9 cellular contexts compared by ENCODE assay signal in the genomic region with DNA sequence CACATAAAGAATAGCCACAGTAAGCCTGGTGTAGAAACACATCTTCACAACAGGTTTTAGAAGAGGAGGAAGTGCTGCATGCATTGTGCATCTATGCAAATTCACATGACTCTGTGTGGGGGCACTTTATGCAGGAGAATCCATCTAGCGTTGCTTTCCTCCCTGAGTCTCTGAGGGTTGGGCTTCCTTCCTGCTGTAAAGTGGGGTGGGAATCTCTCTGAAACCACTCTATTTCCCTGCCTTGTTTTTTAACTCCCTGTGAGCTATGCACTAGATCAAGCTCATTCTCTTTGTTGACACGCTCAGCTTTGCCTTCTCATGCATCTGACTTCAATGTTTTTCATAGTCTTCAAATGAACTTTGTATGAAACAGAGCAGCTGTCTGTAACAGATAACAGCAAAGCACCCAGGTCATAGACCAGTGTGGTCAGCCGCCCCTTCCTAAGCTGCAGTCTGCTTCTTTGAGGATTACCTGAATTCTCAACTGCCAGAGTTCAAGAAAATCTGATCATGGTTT.
DNase-seq lines count a peak whose midpoint lies in the region; ATAC-seq and TF ChIP-seq lines count a peak whose summit lies in the region.
"Had no signal": no experiment of that assay in that cellular context is flagged by ENCODE, and none has a peak within 500 bp of the region (broad histone marks: within the 10 kb centered on the region; RNA-seq: fewer than 3 reads in every experiment).

No MANE protein-coding gene starts in this region.

- H3K27me3 ChIP-seq in BLaER1 (no peaks in the 10 kb centered on the region), gastroesophageal sphincter (no peaks in the 10 kb centered on the region)

- no peak for TF ChIP-seq EP300 in gastroesophageal sphincter (IDR thresholded peaks at IDR 0.05)

- no peaks in the 10 kb centered on the region for H4K20me1 ChIP-seq in BLaER1

- H3K27ac Mint-ChIP-seq in activated CD4-positive, alpha-beta memory T cell treated with anti-CD3 and anti-CD28 coated beads for 36 hours: peak overlapping the region; percentile 67
- H3K27ac Mint-ChIP-seq in stimulated activated memory B cell treated with anti-CD40 and anti-IgM and Interleukin-4, amounts not matched to agents 10 μg/mL and 1 μg/mL and 100 μg/mL, for 72 hours: peak overlapping the region; percentile 70

- ATAC-seq in HG03103 (IDR thresholded peaks at IDR 0.05; ENCODE audit: low read depth, unreplicated experiment) (peak; percentile 99), gastroesophageal sphincter (no peak)
- peak; percentile 98 for ATAC-seq in stimulated activated memory B cell treated with anti-CD40 and anti-IgM and Interleukin-4, amounts not matched to agents 10 μg/mL and 1 μg/mL and 100 μg/mL, for 72 hours

- H3K9me3 ChIP-seq in BLaER1 (no peaks in the 10 kb centered on the region; the same call in 1 of the 2 replicates), gastroesophageal sphincter (no peaks in the 10 kb centered on the region)

- H3K9me3 Mint-ChIP-seq in activated CD4-positive, alpha-beta memory T cell treated with anti-CD3 and anti-CD28 coated beads for 36 hours: peaks cover 2% of the 10 kb centered on the region
- no peaks in the 10 kb centered on the region for H3K9me3 Mint-ChIP-seq in stimulated activated memory B cell treated with anti-CD40 and anti-IgM and Interleukin-4, amounts not matched to agents 10 μg/mL and 1 μg/mL and 100 μg/mL, for 72 hours

- no peak overlapping the region for H3K4me3 Mint-ChIP-seq in activated CD4-positive, alpha-beta memory T cell treated with anti-CD3 and anti-CD28 coated beads for 36 hours
- peak overlapping the region; percentile 29 for H3K4me3 Mint-ChIP-seq in stimulated activated memory B cell treated with anti-CD40 and anti-IgM and Interleukin-4, amounts not matched to agents 10 μg/mL and 1 μg/mL and 100 μg/mL, for 72 hours

- H3K27me3 Mint-ChIP-seq in activated CD4-positive, alpha-beta memory T cell treated with anti-CD3 and anti-CD28 coated beads for 36 hours: no peaks in the 10 kb centered on the region
- no peaks in the 10 kb centered on the region for H3K27me3 Mint-ChIP-seq in stimulated activated memory B cell treated with anti-CD40 and anti-IgM and Interleukin-4, amounts not matched to agents 10 μg/mL and 1 μg/mL and 100 μg/mL, for 72 hours

- CTCF ChIA-PET in activated CD4-positive, alpha-beta memory T cell treated with anti-CD3 and anti-CD28 coated beads for 36 hours (lab: Charles Lee): no interaction called here

- POLR2A ChIA-PET in activated CD4-positive, alpha-beta memory T cell treated with anti-CD3 and anti-CD28 coated beads for 36 hours (lab: Charles Lee): no interaction called here

- WGBS in gastroesophageal sphincter (ENCODE audit: low coverage in 1 of 2), 2 donors: 31 to 55% methylated on average over 2 to 3 of the region's 3 CpGs

- intact Hi-C loops in activated CD4-positive, alpha-beta memory T cell treated with anti-CD3 and anti-CD28 coated beads for 36 hours (cut with micrococcal nuclease): loop anchor here (2.0 kb wide), 1 partner anchor 15 kb away; no protein-coding TSS in a partner anchor

- no peak for TF ChIP-seq POLR2A in gastroesophageal sphincter (IDR thresholded peaks at IDR 0.05)

- DNase-seq in GM19238 (ENCODE audit: insufficient read length, low spot score) (peak; percentile 7), DMS153 (lab: John Stamatoyannopoulos, UW) (no peak), nucleus accumbens (lab: John Stamatoyannopoulos, UW) (no peak)
- DNase-seq in activated CD4-positive, alpha-beta memory T cell treated with anti-CD3 and anti-CD28 coated beads for 36 hours: no peak

- H3K4me3 ChIP-seq in BLaER1 (peak overlapping the region; percentile 23; the same call in 1 of the 2 replicates), gastroesophageal sphincter (no peak overlapping the region)
- H3K4me3 ChIP-seq: lung had no signal

- peak overlapping the region; percentile 72 for H3K9ac ChIP-seq in BLaER1

- peak overlapping the region; percentile 76 for H3K27ac ChIP-seq in BLaER1
- no peak overlapping the region for H3K27ac ChIP-seq in gastroesophageal sphincter

- peak overlapping the region; percentile 83 for H3K4me2 ChIP-seq in BLaER1

- no peaks in the 10 kb centered on the region for H3K36me3 ChIP-seq in BLaER1
- no peaks in the 10 kb centered on the region for H3K36me3 ChIP-seq in gastroesophageal sphincter

- peaks cover 3% of the 10 kb centered on the region for H3K36me3 Mint-ChIP-seq in activated CD4-positive, alpha-beta memory T cell treated with anti-CD3 and anti-CD28 coated beads for 36 hours
- no peaks in the 10 kb centered on the region for H3K36me3 Mint-ChIP-seq in stimulated activated memory B cell treated with anti-CD40 and anti-IgM and Interleukin-4, amounts not matched to agents 10 μg/mL and 1 μg/mL and 100 μg/mL, for 72 hours

- TF ChIP-seq CTCF in gastroesophageal sphincter (IDR thresholded peaks at IDR 0.05): no peak

- peaks cover 48% of the 10 kb centered on the region for H3K4me1 ChIP-seq in BLaER1
- no peaks in the 10 kb centered on the region for H3K4me1 ChIP-seq in gastroesophageal sphincter

- peaks cover 58% of the 10 kb centered on the region for H3K4me1 Mint-ChIP-seq in activated CD4-positive, alpha-beta memory T cell treated with anti-CD3 and anti-CD28 coated beads for 36 hours (ENCODE audit: low read depth)
- peaks cover 41% of the 10 kb centered on the region for H3K4me1 Mint-ChIP-seq in stimulated activated memory B cell treated with anti-CD40 and anti-IgM and Interleukin-4, amounts not matched to agents 10 μg/mL and 1 μg/mL and 100 μg/mL, for 72 hours
